In the genomic region with DNA sequence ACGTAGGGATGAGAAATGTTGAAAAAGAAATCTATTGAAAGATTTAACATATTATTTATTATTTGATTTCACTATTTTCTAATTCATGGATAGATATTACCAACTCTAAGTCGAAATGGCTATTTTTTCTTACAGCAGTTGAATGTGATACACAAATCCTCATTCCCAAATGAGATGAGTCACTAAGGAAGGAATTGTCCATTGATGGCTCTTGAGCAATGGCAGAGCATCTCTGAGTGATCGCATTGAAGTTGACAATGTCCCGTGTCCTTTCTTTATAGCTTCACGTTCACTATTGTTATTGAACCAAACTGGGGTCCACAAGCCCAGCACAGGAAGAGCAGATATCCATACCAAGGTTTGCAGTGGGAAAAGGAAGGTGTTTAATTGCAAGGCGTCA, we compare ENCODE assay signal across 25 cellular contexts.
DNase-seq lines count a peak whose midpoint lies in the region; ATAC-seq and TF ChIP-seq lines count a peak whose summit lies in the region.
"Had no signal": no experiment of that assay in that cellular context is flagged by ENCODE, and none has a peak within 500 bp of the region (broad histone marks: within the 10 kb centered on the region; RNA-seq: fewer than 3 reads in every experiment).

No MANE protein-coding gene starts in this region.

- ATAC-seq in gastrocnemius medialis (peak; percentile 33 to 36), HG02571 (IDR thresholded peaks at IDR 0.05; ENCODE audit: unreplicated experiment) (no peak)
- ATAC-seq: GM23338, PC-3 had no signal

- H3K36me3 ChIP-seq in adipocyte (ENCODE audit: control insufficient read depth, insufficient read depth, low read length, severe bottlenecking): no peaks in the 10 kb centered on the region
- no peaks in the 10 kb centered on the region for H3K36me3 ChIP-seq in gastrocnemius medialis
- no peaks in the 10 kb centered on the region for H3K36me3 ChIP-seq in colonic mucosa
- H3K36me3 ChIP-seq: BLaER1, MG63 had no signal

- intact Hi-C loops in gastrocnemius medialis (cut with DNase I; ENCODE audit: low total_unique reads) (no loop called here), colonic mucosa (cut with DNase I) (no loop called here)

- TF ChIP-seq CTCF in fibroblast of mammary gland (conservative IDR thresholded peaks at IDR 0.05; ENCODE audit: control insufficient read depth, insufficient read depth, low read depth, low read length) (no peak), gastrocnemius medialis (IDR thresholded peaks at IDR 0.05 in 4 of 5, conservative IDR thresholded peaks at IDR 0.05 in 1 of 5) (no peak), colonic mucosa (IDR thresholded peaks at IDR 0.05) (no peak)

- no peak overlapping the region for H3K9ac ChIP-seq in adipocyte (ENCODE audit: low read length)
- H3K9ac ChIP-seq in colonic mucosa (ENCODE audit: low read depth in 2 of 2, low read length in 2 of 2): no peak overlapping the region
- H3K9ac ChIP-seq: BLaER1 had no signal

- DNase-seq in ELR (ENCODE audit: low read depth) (peak; percentile 31), adipocyte (ENCODE audit: low read depth) (no peak), fibroblast of mammary gland (ENCODE audit: low read depth) (peak; percentile 56), gastrocnemius medialis (no peak), colonic mucosa (no peak), A172 (ENCODE audit: low spot score) (no peak)
- DNase-seq in stimulated activated CD4-positive, alpha-beta T cell treated with anti-CD3 and anti-CD28 coated beads, Interleukin-4, amount 100 ng/mL, for 1 hour: no peak
- DNase-seq: 8988T; CD4-positive, CD25-positive, alpha-beta regulatory T cell; DMS153; DND-41; H9; HFFc6; KBM-7; MG63; NCI-H1105 treated with DMSO at 0.1 percent for 48 hours; NCI-H146; NCI-H2029; NCI-H446; NCI-H524 treated with DMSO at 0.1 percent for 48 hours; NCI-H774; PC-3 had no signal

- TF ChIP-seq POLR2A in gastrocnemius medialis (IDR thresholded peaks at IDR 0.05): no peak

- in situ Hi-C loops in gastrocnemius medialis (cut with MboI; ENCODE audit: low sequenced_read_pairs in 4 of 4): no loop called here

- no peak overlapping the region for H3K27ac ChIP-seq in gastrocnemius medialis
- H3K27ac ChIP-seq in colonic mucosa: no peak overlapping the region
- H3K27ac ChIP-seq: BLaER1 had no signal

- H3K27me3 ChIP-seq in adipocyte (replicated peaks; ENCODE audit: control insufficient read depth, insufficient read depth, low read length) (no peaks in the 10 kb centered on the region), gastrocnemius medialis (no peaks in the 10 kb centered on the region), colonic mucosa (no peaks in the 10 kb centered on the region)
- H3K27me3 ChIP-seq: BLaER1, MG63 had no signal

- H3K4me1 ChIP-seq in adipocyte (ENCODE audit: control insufficient read depth, insufficient read depth, low read length): peaks cover 6% of the 10 kb centered on the region
- no peaks in the 10 kb centered on the region for H3K4me1 ChIP-seq in gastrocnemius medialis
- no peaks in the 10 kb centered on the region for H3K4me1 ChIP-seq in colonic mucosa
- H3K4me1 ChIP-seq: BLaER1 had no signal

- peak overlapping the region; percentile 18 for H3K4me3 ChIP-seq in adipocyte (ENCODE audit: low read length)
- no peak overlapping the region for H3K4me3 ChIP-seq in fibroblast of mammary gland (ENCODE audit: control insufficient read depth, low read depth, low read length)
- H3K4me3 ChIP-seq in gastrocnemius medialis: no peak overlapping the region
- no peak overlapping the region for H3K4me3 ChIP-seq in colonic mucosa
- H3K4me3 ChIP-seq: BLaER1, GM23338, MG63 had no signal

- peaks cover 14% of the 10 kb centered on the region for H3K9me3 ChIP-seq in adipocyte (ENCODE audit: control insufficient read depth, low read length)
- no peaks in the 10 kb centered on the region for H3K9me3 ChIP-seq in gastrocnemius medialis
- no peaks in the 10 kb centered on the region for H3K9me3 ChIP-seq in colonic mucosa
- H3K9me3 ChIP-seq: MG63 had no signal

Comparison
In these comparisons a context has a peak if more than half of its experiments do, and no peak if none do; other contexts are left out.
1. DNase-seq: peak in ELR (single experiment) and fibroblast of mammary gland (single experiment); none in adipocyte (single experiment), gastrocnemius medialis (0 of 2), colonic mucosa (single experiment), A172 (single experiment) and stimulated activated CD4-positive, alpha-beta T cell treated with anti-CD3 and anti-CD28 coated beads, Interleukin-4, amount 100 ng/mL, for 1 hour (single experiment).